ENCODE assay signal across 30 cellular contexts in genomic region chr13:84985860-84986259, GRCh38.
A peak's percentile ranks its signal among the peaks of the same experiment; 100 is the strongest.
DNase-seq lines count a peak whose midpoint lies in the region; ATAC-seq and TF ChIP-seq lines count a peak whose summit lies in the region.
"Had no signal": no experiment of that assay in that cellular context is flagged by ENCODE, and none has a peak within 500 bp of the region (broad histone marks: within the 10 kb centered on the region; RNA-seq: fewer than 3 reads in every experiment).

No MANE protein-coding gene starts in this region.

- H3K36me3 ChIP-seq in GM23338 (ENCODE audit: insufficient read depth) (no peaks in the 10 kb centered on the region), upper lobe of left lung (no peaks in the 10 kb centered on the region), adrenal gland (replicated peaks in 1 of 2) (no peaks in the 10 kb centered on the region), neural progenitor cell (no peaks in the 10 kb centered on the region)
- H3K36me3 ChIP-seq: neutrophil, prostate gland, SJSA1, stomach, tibial nerve had no signal

- H3K9me2 ChIP-seq in GM23338 (ENCODE audit: insufficient read depth): no peaks in the 10 kb centered on the region

- H3K4me1 ChIP-seq in GM23338 (ENCODE audit: insufficient read depth): no peaks in the 10 kb centered on the region
- H3K4me1 ChIP-seq in upper lobe of left lung: no peaks in the 10 kb centered on the region
- H3K4me1 ChIP-seq in adrenal gland (replicated peaks in 1 of 2): no peaks in the 10 kb centered on the region
- H3K4me1 ChIP-seq in neural progenitor cell: no peaks in the 10 kb centered on the region
- H3K4me1 ChIP-seq: prostate gland, SJSA1, stomach, tibial nerve had no signal

- no peaks in the 10 kb centered on the region for H3K27me3 Mint-ChIP-seq in GM23338 (ENCODE audit: insufficient read depth, low read depth, poor library complexity)
- no peaks in the 10 kb centered on the region for H3K27me3 Mint-ChIP-seq in activated T-helper 2 cell treated with anti-CD3 and anti-CD28 coated beads, Interferon-gamma antibody, Interleukin-2, Interleukin-4, amounts not matched to agents 10 μg/mL and 5 μg/mL and 100 μg/mL, durations not matched to agents 14 hours and 24 hours and 36 hours (ENCODE audit: low read depth)
- no peaks in the 10 kb centered on the region for H3K27me3 Mint-ChIP-seq in neural progenitor cell (ENCODE audit: insufficient read depth, low read depth)

- no peak overlapping the region for H2AFZ ChIP-seq in GM23338
- no peak overlapping the region for H2AFZ ChIP-seq in neural progenitor cell (replicated peaks)

- H3K27ac ChIP-seq in GM23338 (ENCODE audit: low read depth) (no peak overlapping the region), VCaP (no peak overlapping the region), upper lobe of left lung (no peak overlapping the region), adrenal gland (no peak overlapping the region), neural progenitor cell (no peak overlapping the region)
- H3K27ac ChIP-seq: dorsolateral prefrontal cortex, neutrophil, prostate gland, SJSA1, stomach, tibial nerve had no signal

- H3F3A ChIP-seq in GM23338 (replicated peaks; ENCODE audit: low read depth) (no peaks in the 10 kb centered on the region), neural progenitor cell (ENCODE audit: low read depth) (no peaks in the 10 kb centered on the region)

- no peak overlapping the region for H3K4me3 ChIP-seq in GM23338
- no peak overlapping the region for H3K4me3 ChIP-seq in upper lobe of left lung
- no peak overlapping the region for H3K4me3 ChIP-seq in adrenal gland
- H3K4me3 ChIP-seq in neural progenitor cell: no peak overlapping the region
- H3K4me3 ChIP-seq: dorsolateral prefrontal cortex, prostate gland, SJSA1, stomach, tibial nerve had no signal

- no peaks in the 10 kb centered on the region for H3K9me3 Mint-ChIP-seq in GM23338
- H3K9me3 Mint-ChIP-seq in activated T-helper 2 cell treated with anti-CD3 and anti-CD28 coated beads, Interferon-gamma antibody, Interleukin-2, Interleukin-4, amounts not matched to agents 10 μg/mL and 5 μg/mL and 100 μg/mL, durations not matched to agents 14 hours and 24 hours and 36 hours: peaks cover 7% of the 10 kb centered on the region
- peaks cover 4% of the 10 kb centered on the region for H3K9me3 Mint-ChIP-seq in neural progenitor cell
- H3K9me3 Mint-ChIP-seq: HFFc6 had no signal

- H3K4me1 Mint-ChIP-seq in GM23338 (no peaks in the 10 kb centered on the region), neural progenitor cell (no peaks in the 10 kb centered on the region)
- no peaks in the 10 kb centered on the region for H3K4me1 Mint-ChIP-seq in activated T-helper 2 cell treated with anti-CD3 and anti-CD28 coated beads, Interferon-gamma antibody, Interleukin-2, Interleukin-4, amounts not matched to agents 10 μg/mL and 5 μg/mL and 100 μg/mL, durations not matched to agents 14 hours and 24 hours and 36 hours (ENCODE audit: low read depth)

- no peaks in the 10 kb centered on the region for H3K36me3 Mint-ChIP-seq in GM23338 (ENCODE audit: low read depth)
- no peaks in the 10 kb centered on the region for H3K36me3 Mint-ChIP-seq in activated T-helper 2 cell treated with anti-CD3 and anti-CD28 coated beads, Interferon-gamma antibody, Interleukin-2, Interleukin-4, amounts not matched to agents 10 μg/mL and 5 μg/mL and 100 μg/mL, durations not matched to agents 14 hours and 24 hours and 36 hours (ENCODE audit: low read depth)
- no peaks in the 10 kb centered on the region for H3K36me3 Mint-ChIP-seq in neural progenitor cell
- H3K36me3 Mint-ChIP-seq: activated naive CD4-positive, alpha-beta T cell treated with anti-CD3 and anti-CD28 coated beads, Interleukin-2, amount 50 U/mL, for 72 hours; CD8-positive, alpha-beta T cell had no signal

- no peaks in the 10 kb centered on the region for H3K9me3 ChIP-seq in upper lobe of left lung
- no peaks in the 10 kb centered on the region for H3K9me3 ChIP-seq in adrenal gland (replicated peaks in 1 of 3)
- no peaks in the 10 kb centered on the region for H3K9me3 ChIP-seq in neural progenitor cell (ENCODE audit: low read depth)
- H3K9me3 ChIP-seq: neutrophil, prostate gland, SJSA1, stomach, tibial nerve had no signal

- no peak overlapping the region for H3K9ac ChIP-seq in neural progenitor cell

- H3K4me3 Mint-ChIP-seq in GM23338: no peak overlapping the region
- H3K4me3 Mint-ChIP-seq in activated T-helper 2 cell treated with anti-CD3 and anti-CD28 coated beads, Interferon-gamma antibody, Interleukin-2, Interleukin-4, amounts not matched to agents 10 μg/mL and 5 μg/mL and 100 μg/mL, durations not matched to agents 14 hours and 24 hours and 36 hours (ENCODE audit: low read depth): no peak overlapping the region
- H3K4me3 Mint-ChIP-seq in neural progenitor cell: no peak overlapping the region
- H3K4me3 Mint-ChIP-seq: CD8-positive, alpha-beta T cell; HFFc6 had no signal

- H4K20me1 ChIP-seq in GM23338 (replicated peaks; ENCODE audit: insufficient read depth) (no peaks in the 10 kb centered on the region), neural progenitor cell (ENCODE audit: low read depth) (no peaks in the 10 kb centered on the region)

- ATAC-seq in GM23338 (no peak; the same call in 1 of the 3 replicates), upper lobe of left lung (ENCODE audit: low FRiP score in 2 of 2) (no peak)
- ATAC-seq: activated naive CD4-positive, alpha-beta T cell treated with anti-CD3 and anti-CD28 coated beads, Interleukin-2, amount 50 U/mL, for 72 hours; CD8-positive, alpha-beta T cell had no signal

- DNase-seq in GM23338 (ENCODE audit: low spot score) (peak; percentile 34), NCI-H524 treated with DMSO at 0.1 percent for 48 hours (lab: John Stamatoyannopoulos, UW) (peak; percentile 3), iPS-NIHi7 (ENCODE audit: extremely low spot score) (peak; percentile 6), upper lobe of left lung (no peak), adrenal gland (no peak), neural progenitor cell (ENCODE audit: low spot score) (no peak)
- no peak for DNase-seq in activated T-helper 2 cell treated with anti-CD3 and anti-CD28 coated beads, Interferon-gamma antibody, Interleukin-2, Interleukin-4, amounts not matched to agents 10 μg/mL and 5 μg/mL and 100 μg/mL, durations not matched to agents 14 hours and 24 hours and 36 hours (ENCODE audit: low spot score)
- DNase-seq: activated CD4-positive, alpha-beta T cell treated with anti-CD3 and anti-CD28 coated beads, Interleukin-2, amount 50 U/mL, for 4 hours; activated CD4-positive, CD25-positive, alpha-beta regulatory T cell; activated CD8-positive, alpha-beta memory T cell treated with anti-CD3 and anti-CD28 coated beads, Interleukin-2, amount 50 U/mL, for 4 hours; aorta; CD8-positive, alpha-beta T cell; central memory CD4-positive, alpha-beta T cell; dorsolateral prefrontal cortex; GF-D8; head of caudate nucleus; HFFc6; KBM-7; mammary epithelial cell; MV-4-11; NCI-H187; NCI-H446; stomach; T-helper 2 cell had no signal

- no peak for TF ChIP-seq EP300 in upper lobe of left lung (IDR thresholded peaks at IDR 0.05)

- H3K27me3 ChIP-seq in GM23338 (ENCODE audit: insufficient read depth): no peaks in the 10 kb centered on the region
- no peaks in the 10 kb centered on the region for H3K27me3 ChIP-seq in upper lobe of left lung
- H3K27me3 ChIP-seq in adrenal gland: no peaks in the 10 kb centered on the region
- H3K27me3 ChIP-seq in neural progenitor cell: no peaks in the 10 kb centered on the region
- H3K27me3 ChIP-seq: dorsolateral prefrontal cortex, neutrophil, SJSA1, stomach, tibial nerve had no signal

- 75 to 93% methylated on average over 2 of the region's 2 CpGs for WGBS in upper lobe of left lung, 2 donors
- 69 to 91% (median 81%) methylated on average over 2 of the region's 2 CpGs for WGBS in adrenal gland, 4 donors

- TF ChIP-seq POLR2A in upper lobe of left lung (IDR thresholded peaks at IDR 0.05) (no peak), adrenal gland (IDR thresholded peaks at IDR 0.05) (no peak)

- intact Hi-C loops in adrenal gland (cut with DNase I): no loop called here
- intact Hi-C loops in activated T-helper 2 cell treated with anti-CD3 and anti-CD28 coated beads, Interferon-gamma antibody, Interleukin-2, Interleukin-4, amounts not matched to agents 10 μg/mL and 5 μg/mL and 100 μg/mL, durations not matched to agents 14 hours and 24 hours and 36 hours (cut with micrococcal nuclease): no loop called here

- H3K27ac Mint-ChIP-seq in GM23338: no peak overlapping the region
- H3K27ac Mint-ChIP-seq in activated T-helper 2 cell treated with anti-CD3 and anti-CD28 coated beads, Interferon-gamma antibody, Interleukin-2, Interleukin-4, amounts not matched to agents 10 μg/mL and 5 μg/mL and 100 μg/mL, durations not matched to agents 14 hours and 24 hours and 36 hours: no peak overlapping the region
- H3K27ac Mint-ChIP-seq in neural progenitor cell: no peak overlapping the region
- H3K27ac Mint-ChIP-seq: activated naive CD4-positive, alpha-beta T cell treated with anti-CD3 and anti-CD28 coated beads, Interleukin-2, amount 50 U/mL, for 72 hours; CD8-positive, alpha-beta T cell; HFFc6 had no signal

- H3K79me2 ChIP-seq in GM23338 (replicated peaks; ENCODE audit: insufficient read depth) (no peaks in the 10 kb centered on the region), neural progenitor cell (ENCODE audit: low read depth) (no peaks in the 10 kb centered on the region)

- TF ChIP-seq CTCF in GM23338 (conservative IDR thresholded peaks at IDR 0.05; ENCODE audit: low read depth in 2 of 2) (peak; percentile 30 to 54; a peak in 3 of 4 replicates), VCaP (conservative IDR thresholded peaks at IDR 0.05) (peak; percentile 58), upper lobe of left lung (IDR thresholded peaks at IDR 0.05) (no peak), adrenal gland (IDR thresholded peaks at IDR 0.05) (no peak), neural progenitor cell (IDR thresholded peaks at IDR 0.05) (no peak)

- H3K4me2 ChIP-seq in GM23338: no peak overlapping the region
- H3K4me2 ChIP-seq in neural progenitor cell: no peak overlapping the region

TF ChIP-seq in GM23338, 12 proteins besides CTCF, POLR2A, EP300 and RAD21 (continues in another document):
- TF ChIP-seq EZH2phosphoT487 (IDR thresholded peaks at IDR 0.05; ENCODE audit: unreplicated experiment) (no peak), EZH2 (IDR thresholded peaks at IDR 0.05; ENCODE audit: low read depth, unreplicated experiment) (no peak), ETS1 (IDR thresholded peaks at IDR 0.05) (no peak), ZNF114 (CRISPR knock-in tag; IDR thresholded peaks at IDR 0.05) (no peak), ZNF331 (CRISPR knock-in tag; IDR thresholded peaks at IDR 0.05; ENCODE audit: low read depth) (no peak), STAT1 (IDR thresholded peaks at IDR 0.05; ENCODE audit: unreplicated experiment) (no peak)

Comparison
In these comparisons a context has a peak if more than half of its experiments do, and no peak if none do; other contexts are left out.
1. DNase-seq: peak in GM23338 (single experiment), NCI-H524 treated with DMSO at 0.1 percent for 48 hours (single experiment) and iPS-NIHi7 (single experiment); none in upper lobe of left lung (0 of 2), adrenal gland (0 of 7), activated T-helper 2 cell treated with anti-CD3 and anti-CD28 coated beads, Interferon-gamma antibody, Interleukin-2, Interleukin-4, amounts not matched to agents 10 μg/mL and 5 μg/mL and 100 μg/mL, durations not matched to agents 14 hours and 24 hours and 36 hours (single experiment) and neural progenitor cell (single experiment).
2. CTCF ChIP-seq: peak in GM23338 (2 of 2) and VCaP (single experiment); none in upper lobe of left lung (0 of 6), adrenal gland (0 of 6) and neural progenitor cell (single experiment).